ENCODE assay signal across 1 cellular context in the genomic region with DNA sequence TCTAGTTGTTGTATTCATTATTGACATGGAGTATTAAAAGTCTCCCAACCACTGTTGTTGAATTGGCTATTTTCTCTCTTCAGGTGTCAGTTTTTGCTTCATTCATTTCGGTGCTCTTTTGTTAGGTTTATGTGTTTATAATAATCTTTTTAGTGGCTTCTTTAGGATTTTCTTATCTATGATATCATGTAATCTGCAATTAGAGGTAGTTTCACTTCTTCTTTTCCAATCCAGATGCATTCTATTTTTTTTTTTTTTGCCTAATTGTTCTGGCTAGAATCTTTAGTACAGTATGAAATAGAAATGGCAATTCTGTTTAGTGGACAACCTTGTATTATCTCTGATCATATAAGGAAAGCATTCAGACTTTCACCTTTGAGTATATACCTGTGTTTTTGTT.
TF ChIP-seq lines count a peak whose summit lies in the region.

No MANE protein-coding gene starts in this region.

TF ChIP-seq in GM12878, 131 proteins besides CTCF, POLR2A, EP300 and RAD21 (continued from another document and continues in another):
- TF ChIP-seq, protein P1, sequence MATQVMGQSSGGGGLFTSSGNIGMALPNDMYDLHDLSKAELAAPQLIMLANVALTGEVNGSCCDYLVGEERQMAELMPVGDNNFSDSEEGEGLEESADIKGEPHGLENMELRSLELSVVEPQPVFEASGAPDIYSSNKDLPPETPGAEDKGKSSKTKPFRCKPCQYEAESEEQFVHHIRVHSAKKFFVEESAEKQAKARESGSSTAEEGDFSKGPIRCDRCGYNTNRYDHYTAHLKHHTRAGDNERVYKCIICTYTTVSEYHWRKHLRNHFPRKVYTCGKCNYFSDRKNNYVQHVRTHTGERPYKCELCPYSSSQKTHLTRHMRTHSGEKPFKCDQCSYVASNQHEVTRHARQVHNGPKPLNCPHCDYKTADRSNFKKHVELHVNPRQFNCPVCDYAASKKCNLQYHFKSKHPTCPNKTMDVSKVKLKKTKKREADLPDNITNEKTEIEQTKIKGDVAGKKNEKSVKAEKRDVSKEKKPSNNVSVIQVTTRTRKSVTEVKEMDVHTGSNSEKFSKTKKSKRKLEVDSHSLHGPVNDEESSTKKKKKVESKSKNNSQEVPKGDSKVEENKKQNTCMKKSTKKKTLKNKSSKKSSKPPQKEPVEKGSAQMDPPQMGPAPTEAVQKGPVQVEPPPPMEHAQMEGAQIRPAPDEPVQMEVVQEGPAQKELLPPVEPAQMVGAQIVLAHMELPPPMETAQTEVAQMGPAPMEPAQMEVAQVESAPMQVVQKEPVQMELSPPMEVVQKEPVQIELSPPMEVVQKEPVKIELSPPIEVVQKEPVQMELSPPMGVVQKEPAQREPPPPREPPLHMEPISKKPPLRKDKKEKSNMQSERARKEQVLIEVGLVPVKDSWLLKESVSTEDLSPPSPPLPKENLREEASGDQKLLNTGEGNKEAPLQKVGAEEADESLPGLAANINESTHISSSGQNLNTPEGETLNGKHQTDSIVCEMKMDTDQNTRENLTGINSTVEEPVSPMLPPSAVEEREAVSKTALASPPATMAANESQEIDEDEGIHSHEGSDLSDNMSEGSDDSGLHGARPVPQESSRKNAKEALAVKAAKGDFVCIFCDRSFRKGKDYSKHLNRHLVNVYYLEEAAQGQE (IDR thresholded peaks at IDR 0.05; ENCODE audit: low read depth, low read length): no peak
- no peak for TF ChIP-seq NKRF (conservative IDR thresholded peaks at IDR 0.05)
- TF ChIP-seq HDGF (IDR thresholded peaks at IDR 0.05): no peak
- no peak for TF ChIP-seq CHD1 (IDR thresholded peaks at IDR 0.05; ENCODE audit: low read depth, low read length)
- TF ChIP-seq RAD51 (IDR thresholded peaks at IDR 0.05): no peak
- no peak for TF ChIP-seq FOXK2 (IDR thresholded peaks at IDR 0.05)
- TF ChIP-seq ESRRA (IDR thresholded peaks at IDR 0.05; ENCODE audit: low read length): no peak
- no peak for TF ChIP-seq HDAC6 (IDR thresholded peaks at IDR 0.05; ENCODE audit: unreplicated experiment)
- no peak for TF ChIP-seq EED (IDR thresholded peaks at IDR 0.05; ENCODE audit: low read depth)
- no peak for TF ChIP-seq BRCA1 (IDR thresholded peaks at IDR 0.05; ENCODE audit: low read depth, low read length)
- TF ChIP-seq, protein P2, sequence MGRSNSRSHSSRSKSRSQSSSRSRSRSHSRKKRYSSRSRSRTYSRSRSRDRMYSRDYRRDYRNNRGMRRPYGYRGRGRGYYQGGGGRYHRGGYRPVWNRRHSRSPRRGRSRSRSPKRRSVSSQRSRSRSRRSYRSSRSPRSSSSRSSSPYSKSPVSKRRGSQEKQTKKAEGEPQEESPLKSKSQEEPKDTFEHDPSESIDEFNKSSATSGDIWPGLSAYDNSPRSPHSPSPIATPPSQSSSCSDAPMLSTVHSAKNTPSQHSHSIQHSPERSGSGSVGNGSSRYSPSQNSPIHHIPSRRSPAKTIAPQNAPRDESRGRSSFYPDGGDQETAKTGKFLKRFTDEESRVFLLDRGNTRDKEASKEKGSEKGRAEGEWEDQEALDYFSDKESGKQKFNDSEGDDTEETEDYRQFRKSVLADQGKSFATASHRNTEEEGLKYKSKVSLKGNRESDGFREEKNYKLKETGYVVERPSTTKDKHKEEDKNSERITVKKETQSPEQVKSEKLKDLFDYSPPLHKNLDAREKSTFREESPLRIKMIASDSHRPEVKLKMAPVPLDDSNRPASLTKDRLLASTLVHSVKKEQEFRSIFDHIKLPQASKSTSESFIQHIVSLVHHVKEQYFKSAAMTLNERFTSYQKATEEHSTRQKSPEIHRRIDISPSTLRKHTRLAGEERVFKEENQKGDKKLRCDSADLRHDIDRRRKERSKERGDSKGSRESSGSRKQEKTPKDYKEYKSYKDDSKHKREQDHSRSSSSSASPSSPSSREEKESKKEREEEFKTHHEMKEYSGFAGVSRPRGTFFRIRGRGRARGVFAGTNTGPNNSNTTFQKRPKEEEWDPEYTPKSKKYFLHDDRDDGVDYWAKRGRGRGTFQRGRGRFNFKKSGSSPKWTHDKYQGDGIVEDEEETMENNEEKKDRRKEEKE (IDR thresholded peaks at IDR 0.05): no peak
- no peak for TF ChIP-seq MXI1 (IDR thresholded peaks at IDR 0.05; ENCODE audit: low read depth, low read length)
- TF ChIP-seq, protein P3, sequence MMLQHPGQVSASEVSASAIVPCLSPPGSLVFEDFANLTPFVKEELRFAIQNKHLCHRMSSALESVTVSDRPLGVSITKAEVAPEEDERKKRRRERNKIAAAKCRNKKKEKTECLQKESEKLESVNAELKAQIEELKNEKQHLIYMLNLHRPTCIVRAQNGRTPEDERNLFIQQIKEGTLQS (IDR thresholded peaks at IDR 0.05; ENCODE audit: borderline replicate concordance, extremely low read depth, low read depth, low read length): no peak
- no peak for TF ChIP-seq ZBTB40 (IDR thresholded peaks at IDR 0.05; ENCODE audit: borderline replicate concordance)
- TF ChIP-seq NR2F1 (conservative IDR thresholded peaks at IDR 0.05): no peak
- TF ChIP-seq PML (IDR thresholded peaks at IDR 0.05; ENCODE audit: low read length): no peak
- TF ChIP-seq RB1 (IDR thresholded peaks at IDR 0.05; ENCODE audit: borderline replicate concordance): no peak
- TF ChIP-seq, protein P4, sequence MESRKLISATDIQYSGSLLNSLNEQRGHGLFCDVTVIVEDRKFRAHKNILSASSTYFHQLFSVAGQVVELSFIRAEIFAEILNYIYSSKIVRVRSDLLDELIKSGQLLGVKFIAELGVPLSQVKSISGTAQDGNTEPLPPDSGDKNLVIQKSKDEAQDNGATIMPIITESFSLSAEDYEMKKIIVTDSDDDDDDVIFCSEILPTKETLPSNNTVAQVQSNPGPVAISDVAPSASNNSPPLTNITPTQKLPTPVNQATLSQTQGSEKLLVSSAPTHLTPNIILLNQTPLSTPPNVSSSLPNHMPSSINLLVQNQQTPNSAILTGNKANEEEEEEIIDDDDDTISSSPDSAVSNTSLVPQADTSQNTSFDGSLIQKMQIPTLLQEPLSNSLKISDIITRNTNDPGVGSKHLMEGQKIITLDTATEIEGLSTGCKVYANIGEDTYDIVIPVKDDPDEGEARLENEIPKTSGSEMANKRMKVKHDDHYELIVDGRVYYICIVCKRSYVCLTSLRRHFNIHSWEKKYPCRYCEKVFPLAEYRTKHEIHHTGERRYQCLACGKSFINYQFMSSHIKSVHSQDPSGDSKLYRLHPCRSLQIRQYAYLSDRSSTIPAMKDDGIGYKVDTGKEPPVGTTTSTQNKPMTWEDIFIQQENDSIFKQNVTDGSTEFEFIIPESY (IDR thresholded peaks at IDR 0.05): no peak
- TF ChIP-seq KAT2A (conservative IDR thresholded peaks at IDR 0.05; ENCODE audit: control insufficient read depth, low read depth, low read length): no peak
- TF ChIP-seq RELA (IDR thresholded peaks at IDR 0.05; ENCODE audit: borderline replicate concordance, partially characterized antibody): no peak
- no peak for TF ChIP-seq ASH2L (IDR thresholded peaks at IDR 0.05; ENCODE audit: borderline replicate concordance, low read depth)
- TF ChIP-seq CBX5 (IDR thresholded peaks at IDR 0.05; ENCODE audit: low read depth): no peak
- TF ChIP-seq RBBP5 (conservative IDR thresholded peaks at IDR 0.05): no peak
- TF ChIP-seq, protein P5, sequence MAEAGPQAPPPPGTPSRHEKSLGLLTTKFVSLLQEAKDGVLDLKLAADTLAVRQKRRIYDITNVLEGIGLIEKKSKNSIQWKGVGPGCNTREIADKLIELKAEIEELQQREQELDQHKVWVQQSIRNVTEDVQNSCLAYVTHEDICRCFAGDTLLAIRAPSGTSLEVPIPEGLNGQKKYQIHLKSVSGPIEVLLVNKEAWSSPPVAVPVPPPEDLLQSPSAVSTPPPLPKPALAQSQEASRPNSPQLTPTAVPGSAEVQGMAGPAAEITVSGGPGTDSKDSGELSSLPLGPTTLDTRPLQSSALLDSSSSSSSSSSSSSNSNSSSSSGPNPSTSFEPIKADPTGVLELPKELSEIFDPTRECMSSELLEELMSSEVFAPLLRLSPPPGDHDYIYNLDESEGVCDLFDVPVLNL (IDR thresholded peaks at IDR 0.05; ENCODE audit: low read depth, low read length): no peak
- no peak for TF ChIP-seq SUPT20H (IDR thresholded peaks at IDR 0.05; ENCODE audit: borderline replicate concordance, control insufficient read depth, low read depth, low read length)
- TF ChIP-seq ZNF687 (IDR thresholded peaks at IDR 0.05): no peak
- TF ChIP-seq, protein P6, sequence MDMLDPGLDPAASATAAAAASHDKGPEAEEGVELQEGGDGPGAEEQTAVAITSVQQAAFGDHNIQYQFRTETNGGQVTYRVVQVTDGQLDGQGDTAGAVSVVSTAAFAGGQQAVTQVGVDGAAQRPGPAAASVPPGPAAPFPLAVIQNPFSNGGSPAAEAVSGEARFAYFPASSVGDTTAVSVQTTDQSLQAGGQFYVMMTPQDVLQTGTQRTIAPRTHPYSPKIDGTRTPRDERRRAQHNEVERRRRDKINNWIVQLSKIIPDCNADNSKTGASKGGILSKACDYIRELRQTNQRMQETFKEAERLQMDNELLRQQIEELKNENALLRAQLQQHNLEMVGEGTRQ (IDR thresholded peaks at IDR 0.05; ENCODE audit: borderline replicate concordance, low read depth, low read length): no peak
- TF ChIP-seq, protein P7, sequence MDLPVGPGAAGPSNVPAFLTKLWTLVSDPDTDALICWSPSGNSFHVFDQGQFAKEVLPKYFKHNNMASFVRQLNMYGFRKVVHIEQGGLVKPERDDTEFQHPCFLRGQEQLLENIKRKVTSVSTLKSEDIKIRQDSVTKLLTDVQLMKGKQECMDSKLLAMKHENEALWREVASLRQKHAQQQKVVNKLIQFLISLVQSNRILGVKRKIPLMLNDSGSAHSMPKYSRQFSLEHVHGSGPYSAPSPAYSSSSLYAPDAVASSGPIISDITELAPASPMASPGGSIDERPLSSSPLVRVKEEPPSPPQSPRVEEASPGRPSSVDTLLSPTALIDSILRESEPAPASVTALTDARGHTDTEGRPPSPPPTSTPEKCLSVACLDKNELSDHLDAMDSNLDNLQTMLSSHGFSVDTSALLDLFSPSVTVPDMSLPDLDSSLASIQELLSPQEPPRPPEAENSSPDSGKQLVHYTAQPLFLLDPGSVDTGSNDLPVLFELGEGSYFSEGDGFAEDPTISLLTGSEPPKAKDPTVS (IDR thresholded peaks at IDR 0.05; ENCODE audit: low read depth, low read length): no peak
- TF ChIP-seq BMI1 (IDR thresholded peaks at IDR 0.05; ENCODE audit: borderline replicate concordance): peak; percentile 49; the same call in 1 of the 2 replicates
- TF ChIP-seq SMAD5 (IDR thresholded peaks at IDR 0.05; ENCODE audit: low read depth): no peak
- TF ChIP-seq RCOR1 (conservative IDR thresholded peaks at IDR 0.05; ENCODE audit: low read depth, low read length): no peak
